ENCODE assay signal across 7 cellular contexts in the genomic region with DNA sequence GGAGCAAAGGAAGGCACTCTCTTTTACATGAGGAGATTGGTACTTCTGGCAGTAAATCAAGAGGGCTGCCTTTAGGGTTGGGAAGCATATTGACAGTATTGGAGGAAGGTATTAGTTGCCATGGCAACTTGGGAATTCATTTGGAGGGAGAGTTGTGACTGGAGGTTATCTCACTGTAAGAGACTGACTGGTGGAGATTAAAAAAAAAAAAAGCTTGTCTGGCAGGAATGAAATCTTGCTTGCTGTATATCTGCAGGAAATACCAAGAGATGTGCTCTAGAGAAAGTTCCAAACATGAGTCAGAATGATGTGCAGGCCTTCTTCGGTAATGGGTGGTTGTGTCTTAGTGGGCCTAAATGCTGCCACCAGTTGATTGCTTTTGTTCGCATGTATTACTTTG. TPM values are rescaled to one million over a fixed set of nuclear protein-coding genes. Genes with fewer than 3 reads are reported as not detected.
A peak's percentile ranks its signal among the peaks of the same experiment; 100 is the strongest.
DNase-seq lines count a peak whose midpoint lies in the region; ATAC-seq, FAIRE-seq and TF ChIP-seq lines count a peak whose summit lies in the region.
"Not testable (repeated sequence)": the region's sequence is repeated elsewhere in the genome, so short reads cannot be mapped to it uniquely, and the experiment has no call there.

No MANE protein-coding gene starts in this region.

- H3K4me3 ChIP-seq in MG63; RWPE2 (ENCODE audit: severe bottlenecking); left lung; smooth muscle cell: not testable (repeated sequence)

- H3K9me3 ChIP-seq in MG63; RWPE2 (ENCODE audit: severe bottlenecking); left lung; smooth muscle cell (replicated peaks; ENCODE audit: low read depth): not testable (repeated sequence)

- not testable (repeated sequence) for H3K27me3 Mint-ChIP-seq in WTC11 (ENCODE audit: low read depth)

- not testable (repeated sequence) for TF ChIP-seq POLR2A in H54 (IDR thresholded peaks at IDR 0.05; ENCODE audit: low read depth, low read length)

- H3K27ac Mint-ChIP-seq in WTC11: not testable (repeated sequence)

- H3K4me3 Mint-ChIP-seq in WTC11: not testable (repeated sequence)

- H3K79me2 ChIP-seq in smooth muscle cell (ENCODE audit: low read depth): peaks cover 10% of the 10 kb centered on the region

- H4K20me1 ChIP-seq in smooth muscle cell (ENCODE audit: low read depth): not testable (repeated sequence)

- not testable (repeated sequence) for H3K27me3 ChIP-seq in MG63; RWPE2 (ENCODE audit: insufficient read depth, poor library complexity, severe bottlenecking); foreskin keratinocyte; left lung; smooth muscle cell (ENCODE audit: low read depth)

- CTCF ChIA-PET in WTC11 (lab: Charles Lee): not testable (repeated sequence)

- intact Hi-C loops in left lung (cut with DNase I): not testable (repeated sequence)

- POLR2A ChIA-PET in WTC11 (lab: Charles Lee): not testable (repeated sequence)

- H3K4me1 ChIP-seq in RWPE2 (ENCODE audit: insufficient read depth, poor library complexity, severe bottlenecking); foreskin keratinocyte; left lung; smooth muscle cell (ENCODE audit: low read depth): not testable (repeated sequence)

- not testable (repeated sequence) for H3K9ac ChIP-seq in smooth muscle cell (ENCODE audit: low read depth)

- H3K27ac ChIP-seq in RWPE2 (ENCODE audit: poor library complexity, severe bottlenecking); foreskin keratinocyte; left lung: not testable (repeated sequence)
- H3K27ac ChIP-seq in smooth muscle cell (ENCODE audit: low read depth): peak overlapping the region; percentile 52

- H3F3A ChIP-seq in smooth muscle cell (ENCODE audit: low read depth): not testable (repeated sequence)

- H2AFZ ChIP-seq in smooth muscle cell (ENCODE audit: low read depth): not testable (repeated sequence)

- not testable (repeated sequence) for DNase-seq in H54 (ENCODE audit: insufficient read length, low spot score); RWPE2 (ENCODE audit: low spot score); WTC11 (ENCODE audit: low spot score); foreskin keratinocyte; left lung; smooth muscle cell (lab: John Stamatoyannopoulos, UW; ENCODE audit: unreplicated experiment)
- peak; percentile 12 for DNase-seq in MG63

- H3K4me1 Mint-ChIP-seq in WTC11: not testable (repeated sequence)

- ATAC-seq in RWPE2 (ENCODE audit: low read depth) (peak; percentile 91), WTC11 (peak; percentile 46; the same call in 1 of the 2 replicates), foreskin keratinocyte (peak; percentile 68), left lung (peak; percentile 42)

- TF ChIP-seq CTCF in RWPE2 (IDR thresholded peaks at IDR 0.05; ENCODE audit: poor library complexity, severe bottlenecking); WTC11 (IDR thresholded peaks at IDR 0.05); foreskin keratinocyte (conservative IDR thresholded peaks at IDR 0.05); left lung (IDR thresholded peaks at IDR 0.05); smooth muscle cell (IDR thresholded peaks at IDR 0.05; ENCODE audit: borderline replicate concordance, insufficient read depth, poor library complexity, severe bottlenecking): not testable (repeated sequence)

- not testable (repeated sequence) for H3K9me3 Mint-ChIP-seq in WTC11

- not testable (repeated sequence) for H3K4me2 ChIP-seq in smooth muscle cell

- not testable (repeated sequence) for H3K36me3 ChIP-seq in MG63; RWPE2 (ENCODE audit: low read depth); left lung; smooth muscle cell (ENCODE audit: low read depth)

- H3K36me3 Mint-ChIP-seq in WTC11: not testable (repeated sequence)

- peak; percentile 96 for FAIRE-seq in H54 (lab: Jason Lieb, UNC)

- 6% methylated on average over 2 of the region's 2 CpGs for WGBS in smooth muscle cell (ENCODE audit: low lambda C conversion rate)

RNA-seq across cellular contexts. Expression of gene SRGAP2, which starts 59.1 kb away (rescaled TPM):
- 12.4 and 25.1 TPM in 2 replicates for total RNA-seq in MG63 (2014; rRNA removed; shearing (Covaris generic); ENCODE audit: low replicate concordance)
- total RNA-seq in WTC11 (2021) (74.2 to 81.2 TPM (median 74.4 TPM) in 3 replicates), foreskin keratinocyte (41.8 and 48.9 TPM in 2 replicates), left lung (10 to 100 TPM; 63.8 to 65.4 TPM), smooth muscle cell (43.0 and 62.9 TPM in 2 replicates)
- polyA plus RNA-seq in foreskin keratinocyte (11.4 and 12.1 TPM in 2 replicates), smooth muscle cell (28.0 and 35.0 TPM in 2 replicates)

RNA-seq across cellular contexts. Expression of gene FAM72A, which starts 59.8 kb away (rescaled TPM):
- total RNA-seq in MG63 (2014; rRNA removed; shearing (Covaris generic); ENCODE audit: low replicate concordance): 1.3 and 5.6 TPM in 2 replicates
- total RNA-seq in WTC11 (2021) (25.5 to 30.6 TPM (median 27.9 TPM) in 3 replicates), foreskin keratinocyte (5.7 and 7.1 TPM in 2 replicates), left lung (1 to 10 TPM; 3.9 to 5.0 TPM), smooth muscle cell (2.9 and 3.1 TPM in 2 replicates)
- polyA plus RNA-seq in foreskin keratinocyte (4.1 and 6.0 TPM in 2 replicates), smooth muscle cell (3.7 and 4.1 TPM in 2 replicates)
